2 cellular contexts compared by ENCODE assay signal in the genomic region with DNA sequence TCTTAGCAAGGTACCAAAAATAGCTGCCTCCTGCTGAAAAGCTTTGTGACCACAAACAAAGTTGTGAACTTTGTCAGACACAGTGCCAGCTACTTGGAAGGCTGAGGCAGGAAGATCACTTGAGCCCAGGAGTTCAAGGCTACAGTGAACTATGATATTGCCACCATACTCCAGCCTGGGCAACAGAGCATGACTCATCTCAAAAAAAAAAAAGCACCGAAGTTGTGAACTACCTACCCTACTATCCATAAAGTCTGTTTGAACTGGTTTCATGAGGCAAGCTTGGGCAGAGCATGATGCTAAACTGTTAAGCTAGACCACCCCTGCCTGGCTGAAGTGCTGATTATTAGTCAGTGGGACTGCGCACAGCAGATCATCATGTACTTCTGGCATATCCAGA.
TF ChIP-seq lines count a peak whose summit lies in the region.

No MANE protein-coding gene starts in this region.

TF ChIP-seq in GM23338, 12 proteins besides CTCF, POLR2A, EP300 and RAD21 (continued from another document):
- TF ChIP-seq, protein P1, sequence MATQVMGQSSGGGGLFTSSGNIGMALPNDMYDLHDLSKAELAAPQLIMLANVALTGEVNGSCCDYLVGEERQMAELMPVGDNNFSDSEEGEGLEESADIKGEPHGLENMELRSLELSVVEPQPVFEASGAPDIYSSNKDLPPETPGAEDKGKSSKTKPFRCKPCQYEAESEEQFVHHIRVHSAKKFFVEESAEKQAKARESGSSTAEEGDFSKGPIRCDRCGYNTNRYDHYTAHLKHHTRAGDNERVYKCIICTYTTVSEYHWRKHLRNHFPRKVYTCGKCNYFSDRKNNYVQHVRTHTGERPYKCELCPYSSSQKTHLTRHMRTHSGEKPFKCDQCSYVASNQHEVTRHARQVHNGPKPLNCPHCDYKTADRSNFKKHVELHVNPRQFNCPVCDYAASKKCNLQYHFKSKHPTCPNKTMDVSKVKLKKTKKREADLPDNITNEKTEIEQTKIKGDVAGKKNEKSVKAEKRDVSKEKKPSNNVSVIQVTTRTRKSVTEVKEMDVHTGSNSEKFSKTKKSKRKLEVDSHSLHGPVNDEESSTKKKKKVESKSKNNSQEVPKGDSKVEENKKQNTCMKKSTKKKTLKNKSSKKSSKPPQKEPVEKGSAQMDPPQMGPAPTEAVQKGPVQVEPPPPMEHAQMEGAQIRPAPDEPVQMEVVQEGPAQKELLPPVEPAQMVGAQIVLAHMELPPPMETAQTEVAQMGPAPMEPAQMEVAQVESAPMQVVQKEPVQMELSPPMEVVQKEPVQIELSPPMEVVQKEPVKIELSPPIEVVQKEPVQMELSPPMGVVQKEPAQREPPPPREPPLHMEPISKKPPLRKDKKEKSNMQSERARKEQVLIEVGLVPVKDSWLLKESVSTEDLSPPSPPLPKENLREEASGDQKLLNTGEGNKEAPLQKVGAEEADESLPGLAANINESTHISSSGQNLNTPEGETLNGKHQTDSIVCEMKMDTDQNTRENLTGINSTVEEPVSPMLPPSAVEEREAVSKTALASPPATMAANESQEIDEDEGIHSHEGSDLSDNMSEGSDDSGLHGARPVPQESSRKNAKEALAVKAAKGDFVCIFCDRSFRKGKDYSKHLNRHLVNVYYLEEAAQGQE (IDR thresholded peaks at IDR 0.05; ENCODE audit: unreplicated experiment) = no peak
- TF ChIP-seq, protein P2, sequence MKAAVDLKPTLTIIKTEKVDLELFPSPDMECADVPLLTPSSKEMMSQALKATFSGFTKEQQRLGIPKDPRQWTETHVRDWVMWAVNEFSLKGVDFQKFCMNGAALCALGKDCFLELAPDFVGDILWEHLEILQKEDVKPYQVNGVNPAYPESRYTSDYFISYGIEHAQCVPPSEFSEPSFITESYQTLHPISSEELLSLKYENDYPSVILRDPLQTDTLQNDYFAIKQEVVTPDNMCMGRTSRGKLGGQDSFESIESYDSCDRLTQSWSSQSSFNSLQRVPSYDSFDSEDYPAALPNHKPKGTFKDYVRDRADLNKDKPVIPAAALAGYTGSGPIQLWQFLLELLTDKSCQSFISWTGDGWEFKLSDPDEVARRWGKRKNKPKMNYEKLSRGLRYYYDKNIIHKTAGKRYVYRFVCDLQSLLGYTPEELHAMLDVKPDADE (IDR thresholded peaks at IDR 0.05) = no peak
- TF ChIP-seq NANOG (IDR thresholded peaks at IDR 0.05; ENCODE audit: borderline replicate concordance) = no peak
- TF ChIP-seq, protein P3, sequence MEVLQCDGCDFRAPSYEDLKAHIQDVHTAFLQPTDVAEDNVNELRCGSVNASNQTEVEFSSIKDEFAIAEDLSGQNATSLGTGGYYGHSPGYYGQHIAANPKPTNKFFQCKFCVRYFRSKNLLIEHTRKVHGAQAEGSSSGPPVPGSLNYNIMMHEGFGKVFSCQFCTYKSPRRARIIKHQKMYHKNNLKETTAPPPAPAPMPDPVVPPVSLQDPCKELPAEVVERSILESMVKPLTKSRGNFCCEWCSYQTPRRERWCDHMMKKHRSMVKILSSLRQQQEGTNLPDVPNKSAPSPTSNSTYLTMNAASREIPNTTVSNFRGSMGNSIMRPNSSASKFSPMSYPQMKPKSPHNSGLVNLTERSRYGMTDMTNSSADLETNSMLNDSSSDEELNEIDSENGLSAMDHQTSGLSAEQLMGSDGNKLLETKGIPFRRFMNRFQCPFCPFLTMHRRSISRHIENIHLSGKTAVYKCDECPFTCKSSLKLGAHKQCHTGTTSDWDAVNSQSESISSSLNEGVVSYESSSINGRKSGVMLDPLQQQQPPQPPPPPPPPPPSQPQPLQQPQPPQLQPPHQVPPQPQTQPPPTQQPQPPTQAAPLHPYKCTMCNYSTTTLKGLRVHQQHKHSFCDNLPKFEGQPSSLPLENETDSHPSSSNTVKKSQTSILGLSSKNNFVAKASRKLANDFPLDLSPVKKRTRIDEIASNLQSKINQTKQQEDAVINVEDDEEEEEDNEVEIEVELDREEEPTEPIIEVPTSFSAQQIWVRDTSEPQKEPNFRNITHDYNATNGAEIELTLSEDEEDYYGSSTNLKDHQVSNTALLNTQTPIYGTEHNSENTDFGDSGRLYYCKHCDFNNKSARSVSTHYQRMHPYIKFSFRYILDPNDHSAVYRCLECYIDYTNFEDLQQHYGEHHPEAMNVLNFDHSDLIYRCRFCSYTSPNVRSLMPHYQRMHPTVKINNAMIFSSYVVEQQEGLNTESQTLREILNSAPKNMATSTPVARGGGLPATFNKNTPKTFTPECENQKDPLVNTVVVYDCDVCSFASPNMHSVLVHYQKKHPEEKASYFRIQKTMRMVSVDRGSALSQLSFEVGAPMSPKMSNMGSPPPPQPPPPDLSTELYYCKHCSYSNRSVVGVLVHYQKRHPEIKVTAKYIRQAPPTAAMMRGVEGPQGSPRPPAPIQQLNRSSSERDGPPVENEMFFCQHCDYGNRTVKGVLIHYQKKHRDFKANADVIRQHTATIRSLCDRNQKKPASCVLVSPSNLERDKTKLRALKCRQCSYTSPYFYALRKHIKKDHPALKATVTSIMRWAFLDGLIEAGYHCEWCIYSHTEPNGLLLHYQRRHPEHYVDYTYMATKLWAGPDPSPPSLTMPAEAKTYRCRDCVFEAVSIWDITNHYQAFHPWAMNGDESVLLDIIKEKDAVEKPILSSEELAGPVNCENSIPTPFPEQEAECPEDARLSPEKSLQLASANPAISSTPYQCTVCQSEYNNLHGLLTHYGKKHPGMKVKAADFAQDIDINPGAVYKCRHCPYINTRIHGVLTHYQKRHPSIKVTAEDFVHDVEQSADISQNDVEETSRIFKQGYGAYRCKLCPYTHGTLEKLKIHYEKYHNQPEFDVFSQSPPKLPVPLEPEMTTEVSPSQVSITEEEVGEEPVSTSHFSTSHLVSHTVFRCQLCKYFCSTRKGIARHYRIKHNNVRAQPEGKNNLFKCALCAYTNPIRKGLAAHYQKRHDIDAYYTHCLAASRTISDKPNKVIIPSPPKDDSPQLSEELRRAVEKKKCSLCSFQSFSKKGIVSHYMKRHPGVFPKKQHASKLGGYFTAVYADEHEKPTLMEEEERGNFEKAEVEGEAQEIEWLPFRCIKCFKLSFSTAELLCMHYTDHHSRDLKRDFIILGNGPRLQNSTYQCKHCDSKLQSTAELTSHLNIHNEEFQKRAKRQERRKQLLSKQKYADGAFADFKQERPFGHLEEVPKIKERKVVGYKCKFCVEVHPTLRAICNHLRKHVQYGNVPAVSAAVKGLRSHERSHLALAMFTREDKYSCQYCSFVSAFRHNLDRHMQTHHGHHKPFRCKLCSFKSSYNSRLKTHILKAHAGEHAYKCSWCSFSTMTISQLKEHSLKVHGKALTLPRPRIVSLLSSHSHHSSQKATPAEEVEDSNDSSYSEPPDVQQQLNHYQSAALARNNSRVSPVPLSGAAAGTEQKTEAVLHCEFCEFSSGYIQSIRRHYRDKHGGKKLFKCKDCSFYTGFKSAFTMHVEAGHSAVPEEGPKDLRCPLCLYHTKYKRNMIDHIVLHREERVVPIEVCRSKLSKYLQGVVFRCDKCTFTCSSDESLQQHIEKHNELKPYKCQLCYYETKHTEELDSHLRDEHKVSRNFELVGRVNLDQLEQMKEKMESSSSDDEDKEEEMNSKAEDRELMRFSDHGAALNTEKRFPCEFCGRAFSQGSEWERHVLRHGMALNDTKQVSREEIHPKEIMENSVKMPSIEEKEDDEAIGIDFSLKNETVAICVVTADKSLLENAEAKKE (CRISPR knock-in tag; IDR thresholded peaks at IDR 0.05) = no peak
- TF ChIP-seq EZH2 (IDR thresholded peaks at IDR 0.05; ENCODE audit: low read depth, unreplicated experiment) = no peak
- no peak for TF ChIP-seq CREB1 (CRISPR knock-in tag; IDR thresholded peaks at IDR 0.05; ENCODE audit: low read depth)

TF ChIP-seq in HepG2, 621 proteins besides CTCF, POLR2A, EP300 and RAD21 (continued from another document and continues in another):
- TF ChIP-seq, protein P4, sequence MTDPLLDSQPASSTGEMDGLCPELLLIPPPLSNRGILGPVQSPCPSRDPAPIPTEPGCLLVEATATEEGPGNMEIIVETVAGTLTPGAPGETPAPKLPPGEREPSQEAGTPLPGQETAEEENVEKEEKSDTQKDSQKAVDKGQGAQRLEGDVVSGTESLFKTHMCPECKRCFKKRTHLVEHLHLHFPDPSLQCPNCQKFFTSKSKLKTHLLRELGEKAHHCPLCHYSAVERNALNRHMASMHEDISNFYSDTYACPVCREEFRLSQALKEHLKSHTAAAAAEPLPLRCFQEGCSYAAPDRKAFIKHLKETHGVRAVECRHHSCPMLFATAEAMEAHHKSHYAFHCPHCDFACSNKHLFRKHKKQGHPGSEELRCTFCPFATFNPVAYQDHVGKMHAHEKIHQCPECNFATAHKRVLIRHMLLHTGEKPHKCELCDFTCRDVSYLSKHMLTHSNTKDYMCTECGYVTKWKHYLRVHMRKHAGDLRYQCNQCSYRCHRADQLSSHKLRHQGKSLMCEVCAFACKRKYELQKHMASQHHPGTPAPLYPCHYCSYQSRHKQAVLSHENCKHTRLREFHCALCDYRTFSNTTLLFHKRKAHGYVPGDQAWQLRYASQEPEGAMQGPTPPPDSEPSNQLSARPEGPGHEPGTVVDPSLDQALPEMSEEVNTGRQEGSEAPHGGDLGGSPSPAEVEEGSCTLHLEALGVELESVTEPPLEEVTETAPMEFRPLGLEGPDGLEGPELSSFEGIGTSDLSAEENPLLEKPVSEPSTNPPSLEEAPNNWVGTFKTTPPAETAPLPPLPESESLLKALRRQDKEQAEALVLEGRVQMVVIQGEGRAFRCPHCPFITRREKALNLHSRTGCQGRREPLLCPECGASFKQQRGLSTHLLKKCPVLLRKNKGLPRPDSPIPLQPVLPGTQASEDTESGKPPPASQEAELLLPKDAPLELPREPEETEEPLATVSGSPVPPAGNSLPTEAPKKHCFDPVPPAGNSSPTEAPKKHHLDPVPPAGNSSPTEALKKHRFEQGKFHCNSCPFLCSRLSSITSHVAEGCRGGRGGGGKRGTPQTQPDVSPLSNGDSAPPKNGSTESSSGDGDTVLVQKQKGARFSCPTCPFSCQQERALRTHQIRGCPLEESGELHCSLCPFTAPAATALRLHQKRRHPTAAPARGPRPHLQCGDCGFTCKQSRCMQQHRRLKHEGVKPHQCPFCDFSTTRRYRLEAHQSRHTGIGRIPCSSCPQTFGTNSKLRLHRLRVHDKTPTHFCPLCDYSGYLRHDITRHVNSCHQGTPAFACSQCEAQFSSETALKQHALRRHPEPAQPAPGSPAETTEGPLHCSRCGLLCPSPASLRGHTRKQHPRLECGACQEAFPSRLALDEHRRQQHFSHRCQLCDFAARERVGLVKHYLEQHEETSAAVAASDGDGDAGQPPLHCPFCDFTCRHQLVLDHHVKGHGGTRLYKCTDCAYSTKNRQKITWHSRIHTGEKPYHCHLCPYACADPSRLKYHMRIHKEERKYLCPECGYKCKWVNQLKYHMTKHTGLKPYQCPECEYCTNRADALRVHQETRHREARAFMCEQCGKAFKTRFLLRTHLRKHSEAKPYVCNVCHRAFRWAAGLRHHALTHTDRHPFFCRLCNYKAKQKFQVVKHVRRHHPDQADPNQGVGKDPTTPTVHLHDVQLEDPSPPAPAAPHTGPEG (CRISPR knock-in tag; IDR thresholded peaks at IDR 0.05) = no peak
- TF ChIP-seq TCF12 (IDR thresholded peaks at IDR 0.05) (no peak), TCF12 (CRISPR knock-in tag; IDR thresholded peaks at IDR 0.05) (no peak), MAFK (conservative IDR thresholded peaks at IDR 0.05 in 1 of 2, IDR thresholded peaks at IDR 0.05 in 1 of 2; ENCODE audit: low read length in 2 of 2) (0 out of 4 replicates have a peak, but pooled peaks of 1 of the 2 experiments have one; percentile 5), HMGA1 (CRISPR knock-in tag; conservative IDR thresholded peaks at IDR 0.05) (no peak), HOXA3 (CRISPR knock-in tag; IDR thresholded peaks at IDR 0.05) (0 out of 2 replicates have a peak, but pooled peaks have one; percentile 16), RELA (CRISPR knock-in tag; IDR thresholded peaks at IDR 0.05) (no peak), ZMAT3 (CRISPR knock-in tag; conservative IDR thresholded peaks at IDR 0.05) (no peak), GATAD2A (CRISPR knock-in tag; IDR thresholded peaks at IDR 0.05) (peak; percentile 44; the same call in 1 of the 2 replicates), FOSL2 (CRISPR knock-in tag; IDR thresholded peaks at IDR 0.05) (peak; percentile 94), ZNF709 (CRISPR knock-in tag; IDR thresholded peaks at IDR 0.05) (no peak), JUNB (CRISPR knock-in tag; IDR thresholded peaks at IDR 0.05; ENCODE audit: borderline replicate concordance) (peak; percentile 36; the same call in 1 of the 2 replicates)
- TF ChIP-seq, protein P5, sequence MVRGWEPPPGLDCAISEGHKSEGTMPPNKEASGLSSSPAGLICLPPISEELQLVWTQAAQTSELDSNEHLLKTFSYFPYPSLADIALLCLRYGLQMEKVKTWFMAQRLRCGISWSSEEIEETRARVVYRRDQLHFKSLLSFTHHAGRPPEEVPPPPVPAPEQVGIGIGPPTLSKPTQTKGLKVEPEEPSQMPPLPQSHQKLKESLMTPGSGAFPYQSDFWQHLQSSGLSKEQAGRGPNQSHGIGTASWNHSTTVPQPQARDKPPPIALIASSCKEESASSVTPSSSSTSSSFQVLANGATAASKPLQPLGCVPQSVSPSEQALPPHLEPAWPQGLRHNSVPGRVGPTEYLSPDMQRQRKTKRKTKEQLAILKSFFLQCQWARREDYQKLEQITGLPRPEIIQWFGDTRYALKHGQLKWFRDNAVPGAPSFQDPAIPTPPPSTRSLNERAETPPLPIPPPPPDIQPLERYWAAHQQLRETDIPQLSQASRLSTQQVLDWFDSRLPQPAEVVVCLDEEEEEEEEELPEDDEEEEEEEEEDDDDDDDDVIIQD (CRISPR knock-in tag; IDR thresholded peaks at IDR 0.05; ENCODE audit: low read depth) = peak; percentile 62; the same call in 1 of the 2 replicates
- TF ChIP-seq, protein P6, sequence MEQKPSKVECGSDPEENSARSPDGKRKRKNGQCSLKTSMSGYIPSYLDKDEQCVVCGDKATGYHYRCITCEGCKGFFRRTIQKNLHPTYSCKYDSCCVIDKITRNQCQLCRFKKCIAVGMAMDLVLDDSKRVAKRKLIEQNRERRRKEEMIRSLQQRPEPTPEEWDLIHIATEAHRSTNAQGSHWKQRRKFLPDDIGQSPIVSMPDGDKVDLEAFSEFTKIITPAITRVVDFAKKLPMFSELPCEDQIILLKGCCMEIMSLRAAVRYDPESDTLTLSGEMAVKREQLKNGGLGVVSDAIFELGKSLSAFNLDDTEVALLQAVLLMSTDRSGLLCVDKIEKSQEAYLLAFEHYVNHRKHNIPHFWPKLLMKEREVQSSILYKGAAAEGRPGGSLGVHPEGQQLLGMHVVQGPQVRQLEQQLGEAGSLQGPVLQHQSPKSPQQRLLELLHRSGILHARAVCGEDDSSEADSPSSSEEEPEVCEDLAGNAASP (CRISPR knock-in tag; IDR thresholded peaks at IDR 0.05; ENCODE audit: borderline replicate concordance) = no peak
- TF ChIP-seq, protein P7, sequence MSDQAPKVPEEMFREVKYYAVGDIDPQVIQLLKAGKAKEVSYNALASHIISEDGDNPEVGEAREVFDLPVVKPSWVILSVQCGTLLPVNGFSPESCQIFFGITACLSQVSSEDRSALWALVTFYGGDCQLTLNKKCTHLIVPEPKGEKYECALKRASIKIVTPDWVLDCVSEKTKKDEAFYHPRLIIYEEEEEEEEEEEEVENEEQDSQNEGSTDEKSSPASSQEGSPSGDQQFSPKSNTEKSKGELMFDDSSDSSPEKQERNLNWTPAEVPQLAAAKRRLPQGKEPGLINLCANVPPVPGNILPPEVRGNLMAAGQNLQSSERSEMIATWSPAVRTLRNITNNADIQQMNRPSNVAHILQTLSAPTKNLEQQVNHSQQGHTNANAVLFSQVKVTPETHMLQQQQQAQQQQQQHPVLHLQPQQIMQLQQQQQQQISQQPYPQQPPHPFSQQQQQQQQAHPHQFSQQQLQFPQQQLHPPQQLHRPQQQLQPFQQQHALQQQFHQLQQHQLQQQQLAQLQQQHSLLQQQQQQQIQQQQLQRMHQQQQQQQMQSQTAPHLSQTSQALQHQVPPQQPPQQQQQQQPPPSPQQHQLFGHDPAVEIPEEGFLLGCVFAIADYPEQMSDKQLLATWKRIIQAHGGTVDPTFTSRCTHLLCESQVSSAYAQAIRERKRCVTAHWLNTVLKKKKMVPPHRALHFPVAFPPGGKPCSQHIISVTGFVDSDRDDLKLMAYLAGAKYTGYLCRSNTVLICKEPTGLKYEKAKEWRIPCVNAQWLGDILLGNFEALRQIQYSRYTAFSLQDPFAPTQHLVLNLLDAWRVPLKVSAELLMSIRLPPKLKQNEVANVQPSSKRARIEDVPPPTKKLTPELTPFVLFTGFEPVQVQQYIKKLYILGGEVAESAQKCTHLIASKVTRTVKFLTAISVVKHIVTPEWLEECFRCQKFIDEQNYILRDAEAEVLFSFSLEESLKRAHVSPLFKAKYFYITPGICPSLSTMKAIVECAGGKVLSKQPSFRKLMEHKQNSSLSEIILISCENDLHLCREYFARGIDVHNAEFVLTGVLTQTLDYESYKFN (CRISPR knock-in tag; conservative IDR thresholded peaks at IDR 0.05) = peak; percentile 34
